1 cellular context compared by ENCODE assay signal in the genomic region with DNA sequence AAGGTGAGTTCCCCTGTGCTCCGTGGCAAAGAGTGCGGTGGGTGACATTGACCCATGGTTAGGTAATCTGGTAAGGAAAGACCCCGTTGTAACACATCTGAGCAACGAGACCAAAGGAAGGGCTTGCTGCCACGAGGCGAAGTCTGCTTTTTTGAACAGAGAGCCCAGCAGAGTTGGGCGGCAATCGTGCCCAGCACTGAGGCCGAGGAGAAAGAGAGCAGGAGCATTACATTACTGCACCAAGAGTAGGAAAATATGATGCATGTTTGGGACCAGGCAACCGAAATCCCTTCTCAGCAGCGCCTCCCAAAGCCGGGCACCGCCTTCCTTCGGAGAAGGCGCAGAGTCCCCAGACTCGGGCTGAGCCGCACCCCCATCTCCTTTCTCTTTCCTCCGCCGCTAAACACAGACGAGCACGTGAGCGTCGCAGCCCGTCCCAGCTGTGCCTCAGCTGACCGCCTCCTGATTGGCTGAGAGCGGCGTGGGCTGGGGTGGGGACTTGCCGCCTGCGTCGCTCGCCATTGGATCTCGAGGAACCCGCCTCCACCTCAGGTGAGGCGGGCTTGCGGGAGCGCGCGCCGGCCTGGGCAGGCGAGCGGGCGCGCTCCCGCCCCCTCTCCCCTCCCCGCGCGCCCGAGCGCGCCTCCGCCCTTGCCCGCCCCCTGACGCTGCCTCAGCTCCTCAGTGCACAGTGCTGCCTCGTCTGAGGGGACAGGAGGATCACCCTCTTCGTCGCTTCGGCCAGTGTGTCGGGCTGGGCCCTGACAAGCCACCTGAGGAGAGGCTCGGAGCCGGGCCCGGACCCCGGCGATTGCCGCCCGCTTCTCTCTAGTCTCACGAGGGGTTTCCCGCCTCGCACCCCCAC.
TF ChIP-seq lines count a peak whose summit lies in the region.

A gene (plus strand): TSS at position 684 of the 865 bp plus-strand sequence. CDS start 292 bp downstream, outside the sequence.

TF ChIP-seq in H1, 55 proteins besides CTCF, POLR2A, EP300 and RAD21 (continued from another document):
- TF ChIP-seq JUND (IDR thresholded peaks at IDR 0.05; ENCODE audit: low read length), result no peak
TF ChIP-seq in H1: peak in this region for 17.
